8 cellular contexts compared by ENCODE assay signal in the genomic region with DNA sequence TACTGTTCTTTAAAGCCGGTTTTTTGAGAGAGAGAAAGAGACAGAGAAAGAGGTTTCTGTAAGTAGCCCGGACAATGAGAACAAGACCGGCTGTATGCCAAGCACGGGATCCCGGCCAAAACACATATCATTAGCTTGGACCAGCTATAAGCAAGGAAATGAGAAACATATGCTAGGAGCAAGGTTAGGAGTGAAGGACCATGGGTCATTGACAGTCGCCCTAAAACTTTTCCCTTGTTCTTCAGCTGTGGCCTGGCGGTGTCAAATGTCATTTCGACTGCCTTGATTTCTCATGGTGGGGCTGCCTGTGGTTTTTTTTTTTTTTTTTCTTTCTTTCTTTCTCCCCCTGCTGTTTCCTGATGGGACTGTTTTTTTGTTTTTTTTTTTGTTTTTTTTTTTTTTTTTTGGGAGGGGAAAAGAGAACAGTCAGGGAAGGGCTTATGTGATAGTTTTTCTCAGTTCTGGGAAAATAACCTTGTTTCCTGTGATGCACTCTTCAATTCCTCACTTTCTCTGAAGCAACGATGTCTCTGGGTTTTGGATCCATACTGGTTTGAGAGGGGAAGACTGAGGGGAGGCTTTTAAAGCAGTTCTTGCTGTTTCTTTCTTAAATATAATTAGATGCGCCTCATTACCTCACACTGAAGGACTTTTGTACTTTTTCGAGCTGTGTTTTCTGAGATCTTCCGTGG.
DNase-seq lines count a peak whose midpoint lies in the region; ATAC-seq and TF ChIP-seq lines count a peak whose summit lies in the region.

No MANE protein-coding gene starts in this region.

- H3K36me3 Mint-ChIP-seq in naive thymus-derived CD4-positive, alpha-beta T cell, result no peaks in the 10 kb centered on the region

- H3K36me3 ChIP-seq in HEK293 (ENCODE audit: control insufficient read depth in 2 of 2, insufficient read depth in 1 of 2, low read length in 2 of 2) (no peaks in the 10 kb centered on the region), SJCRH30 (no peaks in the 10 kb centered on the region)
- no peaks in the 10 kb centered on the region for H3K36me3 ChIP-seq in naive thymus-derived CD4-positive, alpha-beta T cell (ENCODE audit: control insufficient read depth in 2 of 3, insufficient read depth in 3 of 3, low read length in 3 of 3)

- H3K9me3 ChIP-seq in HEK293 (ENCODE audit: control insufficient read depth, insufficient read depth, low read depth, low read length), result no peaks in the 10 kb centered on the region
- no peaks in the 10 kb centered on the region for H3K9me3 ChIP-seq in SJCRH30 (replicated peaks)
- H3K9me3 ChIP-seq in naive thymus-derived CD4-positive, alpha-beta T cell (ENCODE audit: control insufficient read depth in 2 of 3, low read length in 3 of 3), result no peaks in the 10 kb centered on the region

- peak overlapping the region; percentile 85 for H3K27ac ChIP-seq in HEK293 (ENCODE audit: extremely low read depth, low read depth, low read length)
- peak overlapping the region; percentile 37 for H3K27ac ChIP-seq in SJCRH30
- H3K27ac ChIP-seq in naive thymus-derived CD4-positive, alpha-beta T cell (ENCODE audit: low read depth, low read length), result no peak overlapping the region

- peaks cover 0 to 8% (median 0%) of the 10 kb centered on the region in 11 donors for H3K9me3 Mint-ChIP-seq in naive thymus-derived CD4-positive, alpha-beta T cell

- H3K27me3 Mint-ChIP-seq in naive thymus-derived CD4-positive, alpha-beta T cell, result peaks cover 0 to 5% (median 0%) of the 10 kb centered on the region in 5 donors

- DNase-seq in SJCRH30 (peak; percentile 68 to 84), globus pallidus (ENCODE audit: low spot score) (peak; percentile 51), renal cortical epithelial cell (ENCODE audit: low read depth) (peak; percentile 33), GF-D8 (lab: John Stamatoyannopoulos, UW) (no peak)
- DNase-seq in naive thymus-derived CD4-positive, alpha-beta T cell, result no peak
- DNase-seq in activated T-cell treated with anti-CD3 and anti-CD28 coated beads, Interleukin-2, amount 50 U/mL, for 48 hours, result no peak

- POLR2A ChIA-PET in HEK293 (lab: Yijun Ruan, JAX), result no interaction called here
- POLR2A ChIA-PET in naive thymus-derived CD4-positive, alpha-beta T cell (lab: Charles Lee), result no interaction called here

- H3K4me1 ChIP-seq in HEK293 (ENCODE audit: control insufficient read depth, insufficient read depth, low read length) (peaks cover 17% of the 10 kb centered on the region), SJCRH30 (peaks cover 6% of the 10 kb centered on the region; the same call in 1 of the 2 replicates)
- no peaks in the 10 kb centered on the region for H3K4me1 ChIP-seq in naive thymus-derived CD4-positive, alpha-beta T cell (ENCODE audit: control insufficient read depth in 2 of 2, insufficient read depth in 2 of 2, low read length in 2 of 2)

- intact Hi-C loops in naive thymus-derived CD4-positive, alpha-beta T cell (cut with micrococcal nuclease), result no loop called here

- no peaks in the 10 kb centered on the region for H3K27me3 ChIP-seq in SJCRH30
- no peaks in the 10 kb centered on the region for H3K27me3 ChIP-seq in naive thymus-derived CD4-positive, alpha-beta T cell (ENCODE audit: control insufficient read depth in 2 of 2, insufficient read depth in 2 of 2, low read length in 2 of 2)

- ATAC-seq in HG03045 (IDR thresholded peaks at IDR 0.05; ENCODE audit: unreplicated experiment), result no peak
- ATAC-seq in naive thymus-derived CD4-positive, alpha-beta T cell, result no peak

- peak overlapping the region in 1 of 9 donors; percentile 62 for H3K27ac Mint-ChIP-seq in naive thymus-derived CD4-positive, alpha-beta T cell

- TF ChIP-seq CTCF in HEK293 (tag by site-specific recombination; IDR thresholded peaks at IDR 0.05), result 0 out of 2 replicates have a peak, but pooled peaks have one; percentile 15

- H3K4me3 Mint-ChIP-seq in naive thymus-derived CD4-positive, alpha-beta T cell, result no peak overlapping the region

- peaks cover 0 to 4% (median 4%) of the 10 kb centered on the region in 7 donors for H3K4me1 Mint-ChIP-seq in naive thymus-derived CD4-positive, alpha-beta T cell

- H3K4me3 ChIP-seq in HEK293 (ENCODE audit: low read depth, low read length) (no peak overlapping the region), SJCRH30 (peak overlapping the region; percentile 47)
- H3K4me3 ChIP-seq in naive thymus-derived CD4-positive, alpha-beta T cell (ENCODE audit: low read length), result no peak overlapping the region

- CTCF ChIA-PET in HEK293 (lab: Yijun Ruan, JAX), result interaction anchor here (0.5 to 1.0 kb wide), 6 partner anchors 12 to 677 kb away, joined by 3 to 4 read pairs (median 3); no protein-coding TSS in a partner anchor
- CTCF ChIA-PET in naive thymus-derived CD4-positive, alpha-beta T cell (lab: Charles Lee), result no interaction called here

TF ChIP-seq in HEK293, 187 proteins besides CTCF, POLR2A, EP300 and RAD21 (continues in another document):
- TF ChIP-seq ZNF19 (tag by site-specific recombination; IDR thresholded peaks at IDR 0.05; ENCODE audit: low read depth) (no peak), ZNF433 (tag by site-specific recombination; IDR thresholded peaks at IDR 0.05; ENCODE audit: low read depth) (no peak), ZNF157 (tag by site-specific recombination; IDR thresholded peaks at IDR 0.05) (no peak), ZNF10 (tag by site-specific recombination; IDR thresholded peaks at IDR 0.05) (no peak), PATZ1 (tag by site-specific recombination; IDR thresholded peaks at IDR 0.05) (peak; percentile 41; the same call in 1 of the 2 replicates), ZBTB8A (tag by site-specific recombination; IDR thresholded peaks at IDR 0.05) (peak; percentile 47; the same call in 1 of the 2 replicates), ZNF248 (tag by site-specific recombination; IDR thresholded peaks at IDR 0.05) (no peak), ZNF561 (tag by site-specific recombination; IDR thresholded peaks at IDR 0.05; ENCODE audit: borderline replicate concordance) (0 out of 2 replicates have a peak, but pooled peaks have one; percentile 50), ZNF530 (tag by site-specific recombination; IDR thresholded peaks at IDR 0.05; ENCODE audit: low read depth) (no peak), ZNF16 (tag by site-specific recombination; IDR thresholded peaks at IDR 0.05; ENCODE audit: low read depth) (no peak), HIC1 (tag by site-specific recombination; IDR thresholded peaks at IDR 0.05) (no peak), ZNF202 (tag by site-specific recombination; IDR thresholded peaks at IDR 0.05; ENCODE audit: borderline replicate concordance) (no peak), ZFP37 (tag by site-specific recombination; IDR thresholded peaks at IDR 0.05) (no peak), ZNF184 (tag by site-specific recombination; IDR thresholded peaks at IDR 0.05) (no peak), ZBTB20 (tag by site-specific recombination; IDR thresholded peaks at IDR 0.05) (peak; percentile 5; the same call in 1 of the 2 replicates), ZNF302 (tag by site-specific recombination; IDR thresholded peaks at IDR 0.05; ENCODE audit: low read depth) (no peak)

Comparison
In these comparisons a context has a peak if more than half of its experiments do, and no peak if none do; other contexts are left out.
1. DNase-seq: peak in SJCRH30 (2 of 2), globus pallidus (single experiment) and renal cortical epithelial cell (single experiment); none in naive thymus-derived CD4-positive, alpha-beta T cell (0 of 9), GF-D8 (single experiment) and activated T-cell treated with anti-CD3 and anti-CD28 coated beads, Interleukin-2, amount 50 U/mL, for 48 hours (0 of 2).